14 cellular contexts compared by ENCODE assay signal in the genomic region with DNA sequence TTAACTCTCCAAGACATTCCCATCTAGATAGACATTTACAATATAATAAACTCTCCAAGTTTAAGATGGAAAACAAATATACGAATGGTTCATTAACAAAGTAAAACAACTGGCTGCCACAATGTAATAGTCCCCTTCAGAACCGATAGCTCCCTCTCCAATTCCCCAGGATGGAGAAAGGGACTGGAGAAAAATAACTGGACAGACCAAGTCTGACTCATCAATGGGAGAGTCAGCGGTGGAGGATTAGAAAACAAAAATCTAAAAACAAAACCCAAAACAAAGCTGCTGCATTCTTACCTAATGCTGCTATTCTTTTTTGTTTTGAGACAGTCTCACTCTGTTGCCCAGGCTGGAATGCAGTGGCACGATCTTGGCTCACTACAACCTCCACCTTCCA.
DNase-seq lines count a peak whose midpoint lies in the region; ATAC-seq and TF ChIP-seq lines count a peak whose summit lies in the region.
"Had no signal": no experiment of that assay in that cellular context is flagged by ENCODE, and none has a peak within 500 bp of the region (broad histone marks: within the 10 kb centered on the region; RNA-seq: fewer than 3 reads in every experiment).

No MANE protein-coding gene starts in this region.

- peak; percentile 38 for DNase-seq in AG08396 (ENCODE audit: low spot score)
- DNase-seq in LHCN-M2 (ENCODE audit: low read depth): peak; percentile 74
- DNase-seq in chondrocyte (ENCODE audit: low spot score): no peak
- DNase-seq in mucosa of descending colon: no peak
- no peak for DNase-seq in NCI-H345 (lab: John Stamatoyannopoulos, UW)
- no peak for DNase-seq in SK-N-DZ (ENCODE audit: low spot score)
- DNase-seq: activated T-cell treated with anti-CD3 and anti-CD28 coated beads, Interleukin-2, amount 50 U/mL, for 72 hours; BE2C; NCI-H187; OCI-M1; stimulated activated CD4-positive, alpha-beta T cell treated with anti-CD3 and anti-CD28 coated beads, Interleukin-4, amount 100 ng/mL, for 24 hours had no signal

- intact Hi-C loops in mucosa of descending colon (cut with DNase I, micrococcal nuclease): no loop called here

- no peaks in the 10 kb centered on the region for H3K9me3 ChIP-seq in mucosa of descending colon
- H3K9me3 ChIP-seq: BE2C, thoracic aorta had no signal

- H3K4me1 ChIP-seq in mucosa of descending colon (ENCODE audit: low read depth): peaks cover 34% of the 10 kb centered on the region

- H3K27me3 Mint-ChIP-seq in chondrocyte (ENCODE audit: low read depth): no peaks in the 10 kb centered on the region

- TF ChIP-seq CTCF in chondrocyte (IDR thresholded peaks at IDR 0.05) (no peak), mucosa of descending colon (IDR thresholded peaks at IDR 0.05) (no peak)

- H3K36me3 ChIP-seq in mucosa of descending colon (ENCODE audit: low read depth): no peaks in the 10 kb centered on the region
- H3K36me3 ChIP-seq: thoracic aorta had no signal

- peak overlapping the region; percentile 4 for H3K27ac Mint-ChIP-seq in chondrocyte (ENCODE audit: unreplicated experiment)

- H3K9me3 Mint-ChIP-seq in chondrocyte (ENCODE audit: low read depth): no peaks in the 10 kb centered on the region
- H3K9me3 Mint-ChIP-seq: activated T-cell treated with anti-CD3 and anti-CD28 coated beads, Interleukin-2, amount 50 U/mL, for 72 hours had no signal

- peaks cover 77% of the 10 kb centered on the region for H3K4me1 Mint-ChIP-seq in chondrocyte (ENCODE audit: low read depth)

- H3K4me3 Mint-ChIP-seq in chondrocyte (ENCODE audit: unreplicated experiment): no peak overlapping the region
- H3K4me3 Mint-ChIP-seq: activated T-cell treated with anti-CD3 and anti-CD28 coated beads, Interleukin-2, amount 50 U/mL, for 72 hours had no signal

- peak; percentile 12 for ATAC-seq in mucosa of descending colon
- ATAC-seq in HG03280 (IDR thresholded peaks at IDR 0.05; ENCODE audit: unreplicated experiment): no peak
- no peak for ATAC-seq in GM18873 (IDR thresholded peaks at IDR 0.05; ENCODE audit: low FRiP score, unreplicated experiment)

- H3K4me3 ChIP-seq in mucosa of descending colon: no peak overlapping the region
- H3K4me3 ChIP-seq: thoracic aorta had no signal

- peaks cover 7% of the 10 kb centered on the region for H3K36me3 Mint-ChIP-seq in chondrocyte (ENCODE audit: low read depth)

Comparison
In these comparisons a context has a peak if more than half of its experiments do, and no peak if none do; other contexts are left out.
1. DNase-seq: peak in AG08396 (single experiment) and LHCN-M2 (single experiment); none in chondrocyte (single experiment), mucosa of descending colon (0 of 3), NCI-H345 (single experiment) and SK-N-DZ (single experiment).